Comparison of ENCODE assay signal across 14 cellular contexts in the genomic region with DNA sequence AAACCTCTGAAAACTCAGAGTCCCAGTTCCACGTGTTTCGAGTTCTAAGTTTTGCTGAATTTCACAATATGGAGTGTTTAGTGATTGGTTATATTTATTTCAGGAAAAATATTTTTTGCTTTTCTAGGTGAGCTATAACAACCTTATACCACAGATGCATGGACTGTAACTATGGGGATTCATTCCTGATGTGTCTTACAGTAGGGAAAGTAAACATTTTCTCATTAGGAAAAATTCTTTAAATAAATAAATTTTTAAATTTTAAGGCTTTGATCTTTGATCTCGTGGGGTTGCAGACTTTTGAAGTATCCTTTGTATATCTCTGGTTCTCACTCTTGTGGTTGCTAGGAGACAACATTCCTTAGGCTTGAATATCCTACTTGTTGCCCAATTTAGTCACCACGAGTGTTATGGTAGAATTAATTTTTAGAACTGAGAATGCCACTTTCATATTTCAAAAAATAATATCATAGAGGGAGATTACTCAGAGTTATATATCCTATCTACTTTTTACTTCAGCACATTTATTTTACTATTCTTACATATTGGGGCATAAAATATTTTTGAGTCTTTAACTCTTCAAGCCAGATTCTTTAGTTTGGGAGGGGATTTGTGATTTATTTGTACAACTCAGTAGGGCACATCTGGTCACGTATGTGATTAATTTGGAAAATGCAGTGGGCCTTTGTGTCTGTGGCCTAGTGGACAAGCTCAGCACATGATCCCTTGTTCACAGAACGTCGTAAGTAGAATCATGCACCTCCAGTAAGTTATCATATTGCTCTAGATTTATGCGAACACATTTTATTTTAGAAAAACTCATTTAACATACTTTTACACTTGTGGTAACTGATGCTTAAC.
A peak's percentile ranks its signal among the peaks of the same experiment; 100 is the strongest.
DNase-seq lines count a peak whose midpoint lies in the region; ATAC-seq and TF ChIP-seq lines count a peak whose summit lies in the region.
"Had no signal": no experiment of that assay in that cellular context is flagged by ENCODE, and none has a peak within 500 bp of the region (broad histone marks: within the 10 kb centered on the region; RNA-seq: fewer than 3 reads in every experiment).

No MANE protein-coding gene starts in this region.

- DNase-seq in AG09319 (ENCODE audit: extremely low read depth, low read depth) (peak; percentile 1), HT1080 (ENCODE audit: low read depth) (peak; percentile 40), choroid plexus epithelial cell (ENCODE audit: low read depth) (peak; percentile 94), lower lobe of right lung (no peak), GM19238 (ENCODE audit: insufficient read length, low spot score) (no peak), NCI-H1694 (lab: John Stamatoyannopoulos, UW) (no peak), mesenteric fat pad (ENCODE audit: low spot score) (no peak)
- DNase-seq: activated CD8-positive, alpha-beta T cell treated with anti-CD3 and anti-CD28 coated beads, Interleukin-2, amount 10 ng/mL, durations not matched to agents 7 days and 5 days; activated naive CD4-positive, alpha-beta T cell treated with anti-CD3 and anti-CD28 coated beads, Interleukin-2, amount 10 ng/mL, durations not matched to agents 7 days and 5 days; CD4-positive, alpha-beta T cell; effector CD8-positive, alpha-beta T cell; NCI-H2107; T-helper 2 cell had no signal

- intact Hi-C loops in lower lobe of right lung (cut with DNase I), result no loop called here

- H3K4me3 ChIP-seq in choroid plexus epithelial cell (ENCODE audit: low read depth, low read length) (no peak overlapping the region), lower lobe of right lung (no peak overlapping the region)

- TF ChIP-seq CTCF in AG09319 (IDR thresholded peaks at IDR 0.05; ENCODE audit: low read depth, low read length), result no peak
- no peak for TF ChIP-seq CTCF in choroid plexus epithelial cell (conservative IDR thresholded peaks at IDR 0.05; ENCODE audit: low read depth, low read length)
- no peak for TF ChIP-seq CTCF in lower lobe of right lung (IDR thresholded peaks at IDR 0.05)

- no peaks in the 10 kb centered on the region for H3K9me3 ChIP-seq in lower lobe of right lung

- no peak overlapping the region for H3K27ac ChIP-seq in lower lobe of right lung

- ATAC-seq in lower lobe of right lung (peak; percentile 59 to 84), GM18498 (IDR thresholded peaks at IDR 0.05; ENCODE audit: unreplicated experiment) (no peak)
- ATAC-seq: activated CD8-positive, alpha-beta T cell treated with anti-CD3 and anti-CD28 coated beads, Interleukin-2, amount 10 ng/mL, durations not matched to agents 7 days and 5 days had no signal

- no peaks in the 10 kb centered on the region for H3K36me3 ChIP-seq in lower lobe of right lung

- no peaks in the 10 kb centered on the region for H3K27me3 ChIP-seq in lower lobe of right lung (ENCODE audit: low read depth)

- H3K4me1 ChIP-seq in lower lobe of right lung, result no peaks in the 10 kb centered on the region

Comparison
In these comparisons a context has a peak if more than half of its experiments do, and no peak if none do; other contexts are left out.
1. DNase-seq: peak in AG09319 (single experiment), HT1080 (single experiment) and choroid plexus epithelial cell (single experiment); none in lower lobe of right lung (single experiment), GM19238 (single experiment), NCI-H1694 (single experiment) and mesenteric fat pad (single experiment).